In the genomic region with DNA sequence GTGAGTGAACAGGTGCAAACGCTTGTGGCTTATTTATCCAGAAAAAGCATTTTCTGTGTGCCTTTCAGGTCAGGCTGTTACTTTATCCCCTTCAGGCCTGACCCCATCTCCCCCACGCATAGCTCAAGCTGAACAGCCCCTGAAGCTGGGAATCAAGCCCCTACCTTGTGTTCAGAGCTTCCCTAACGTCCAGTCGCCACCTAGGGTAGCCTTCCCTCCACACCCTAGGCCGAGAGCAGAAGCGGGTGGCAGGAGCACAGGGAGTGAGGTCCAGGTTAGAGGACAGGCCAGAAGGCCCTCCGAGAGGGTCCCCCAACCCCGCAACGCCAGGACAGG, we compare ENCODE assay signal across 1 cellular context.
TF ChIP-seq lines count a peak whose summit lies in the region.

No MANE protein-coding gene starts in this region.

TF ChIP-seq in IMR-90, 13 proteins besides CTCF, POLR2A, EP300 and RAD21 (continued from another document):
- TF ChIP-seq, protein P1, sequence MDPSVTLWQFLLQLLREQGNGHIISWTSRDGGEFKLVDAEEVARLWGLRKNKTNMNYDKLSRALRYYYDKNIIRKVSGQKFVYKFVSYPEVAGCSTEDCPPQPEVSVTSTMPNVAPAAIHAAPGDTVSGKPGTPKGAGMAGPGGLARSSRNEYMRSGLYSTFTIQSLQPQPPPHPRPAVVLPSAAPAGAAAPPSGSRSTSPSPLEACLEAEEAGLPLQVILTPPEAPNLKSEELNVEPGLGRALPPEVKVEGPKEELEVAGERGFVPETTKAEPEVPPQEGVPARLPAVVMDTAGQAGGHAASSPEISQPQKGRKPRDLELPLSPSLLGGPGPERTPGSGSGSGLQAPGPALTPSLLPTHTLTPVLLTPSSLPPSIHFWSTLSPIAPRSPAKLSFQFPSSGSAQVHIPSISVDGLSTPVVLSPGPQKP (IDR thresholded peaks at IDR 0.05; ENCODE audit: borderline replicate concordance, low read depth, low read length), result no peak
- TF ChIP-seq NFE2L2 (IDR thresholded peaks at IDR 0.05; ENCODE audit: low read depth, low read length), result no peak
- TF ChIP-seq SMC3 (IDR thresholded peaks at IDR 0.05; ENCODE audit: low read depth, low read length), result no peak
- TF ChIP-seq RCOR1 (IDR thresholded peaks at IDR 0.05; ENCODE audit: insufficient replicate concordance, low read length), result no peak
- no peak for TF ChIP-seq USF2 (IDR thresholded peaks at IDR 0.05; ENCODE audit: low read depth, low read length)
- TF ChIP-seq BHLHE40 (IDR thresholded peaks at IDR 0.05; ENCODE audit: low read depth, low read length), result no peak
- TF ChIP-seq MXI1 (IDR thresholded peaks at IDR 0.05; ENCODE audit: borderline replicate concordance, low read depth, low read length), result no peak
- TF ChIP-seq RFX5 (IDR thresholded peaks at IDR 0.05; ENCODE audit: low read depth, low read length), result no peak
- TF ChIP-seq MAZ (IDR thresholded peaks at IDR 0.05; ENCODE audit: borderline replicate concordance, low read depth, low read length), result no peak
- TF ChIP-seq MAFK (IDR thresholded peaks at IDR 0.05; ENCODE audit: low read depth, low read length), result no peak
- no peak for TF ChIP-seq CEBPB (IDR thresholded peaks at IDR 0.05; ENCODE audit: low read depth, low read length)
- TF ChIP-seq CHD1 (IDR thresholded peaks at IDR 0.05; ENCODE audit: low read depth, low read length), result no peak
